In the genomic region with DNA sequence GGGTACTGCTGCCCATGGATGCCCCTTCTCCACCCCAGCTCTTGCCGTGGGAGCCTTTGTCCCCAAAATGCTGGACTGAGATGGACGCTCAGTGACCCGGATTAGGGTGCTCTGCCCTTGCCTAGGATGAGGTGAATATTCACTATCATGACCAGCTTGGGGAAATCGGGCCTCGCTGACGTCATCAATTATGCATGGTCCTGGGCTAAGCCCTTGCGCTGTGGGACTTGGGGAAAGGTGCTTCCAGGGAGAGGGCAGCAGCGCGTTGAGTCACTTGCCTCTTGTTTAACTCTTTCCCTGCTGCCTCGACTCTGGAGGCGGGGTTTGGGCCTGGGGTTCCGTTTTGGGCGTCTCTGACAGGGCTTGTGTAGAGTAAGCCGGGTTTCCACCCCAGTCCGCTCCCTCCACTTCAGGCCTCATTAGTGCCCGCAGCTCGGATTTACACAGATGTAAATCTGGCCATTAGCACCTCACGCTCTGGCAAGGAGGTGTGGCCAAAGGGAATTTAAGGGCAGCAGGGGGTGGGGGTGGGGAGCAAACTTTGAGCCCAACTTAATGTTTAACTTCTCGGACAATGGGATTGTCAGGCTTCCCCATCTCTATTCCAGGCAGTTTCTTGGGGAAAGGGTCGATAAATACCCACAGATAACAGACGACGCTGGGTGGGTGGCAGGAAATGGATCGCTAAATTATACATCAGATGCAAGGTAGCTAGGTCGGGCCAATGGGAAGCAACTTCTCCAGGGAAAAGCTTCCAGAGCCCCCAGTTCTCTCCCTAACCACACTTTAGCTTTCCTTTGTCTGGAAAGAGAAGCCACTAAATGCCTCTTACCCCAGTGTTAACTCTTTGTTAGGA, we compare ENCODE assay signal across 1 cellular context.
TF ChIP-seq lines count a peak whose summit lies in the region.

No MANE protein-coding gene starts in this region.

TF ChIP-seq in WTC11, 78 proteins besides CTCF, POLR2A, EP300 and RAD21 (continued from another document):
- TF ChIP-seq ETV6 (CRISPR knock-in tag; IDR thresholded peaks at IDR 0.05), result no peak
- TF ChIP-seq OVOL2 (CRISPR knock-in tag; IDR thresholded peaks at IDR 0.05; ENCODE audit: borderline replicate concordance), result no peak
- TF ChIP-seq FOXK1 (CRISPR knock-in tag; IDR thresholded peaks at IDR 0.05), result 0 out of 2 replicates have a peak, but pooled peaks have one; percentile 22
- TF ChIP-seq, protein P1, sequence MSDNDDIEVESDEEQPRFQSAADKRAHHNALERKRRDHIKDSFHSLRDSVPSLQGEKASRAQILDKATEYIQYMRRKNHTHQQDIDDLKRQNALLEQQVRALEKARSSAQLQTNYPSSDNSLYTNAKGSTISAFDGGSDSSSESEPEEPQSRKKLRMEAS (CRISPR knock-in tag; IDR thresholded peaks at IDR 0.05), result no peak
- no peak for TF ChIP-seq IRF2 (CRISPR knock-in tag; IDR thresholded peaks at IDR 0.05; ENCODE audit: borderline replicate concordance, low read depth)
- TF ChIP-seq EMX1 (CRISPR knock-in tag; IDR thresholded peaks at IDR 0.05), result no peak
- TF ChIP-seq MYBL2 (CRISPR knock-in tag; IDR thresholded peaks at IDR 0.05), result no peak
- no peak for TF ChIP-seq GTF2I (CRISPR knock-in tag; conservative IDR thresholded peaks at IDR 0.05)
- TF ChIP-seq, protein P2, sequence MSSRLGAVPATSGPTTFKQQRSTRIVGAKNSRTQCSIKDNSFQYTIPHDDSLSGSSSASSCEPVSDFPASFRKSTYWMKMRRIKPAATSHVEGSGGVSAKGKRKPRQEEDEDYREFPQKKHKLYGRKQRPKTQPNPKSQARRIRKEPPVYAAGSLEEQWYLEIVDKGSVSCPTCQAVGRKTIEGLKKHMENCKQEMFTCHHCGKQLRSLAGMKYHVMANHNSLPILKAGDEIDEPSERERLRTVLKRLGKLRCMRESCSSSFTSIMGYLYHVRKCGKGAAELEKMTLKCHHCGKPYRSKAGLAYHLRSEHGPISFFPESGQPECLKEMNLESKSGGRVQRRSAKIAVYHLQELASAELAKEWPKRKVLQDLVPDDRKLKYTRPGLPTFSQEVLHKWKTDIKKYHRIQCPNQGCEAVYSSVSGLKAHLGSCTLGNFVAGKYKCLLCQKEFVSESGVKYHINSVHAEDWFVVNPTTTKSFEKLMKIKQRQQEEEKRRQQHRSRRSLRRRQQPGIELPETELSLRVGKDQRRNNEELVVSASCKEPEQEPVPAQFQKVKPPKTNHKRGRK (CRISPR knock-in tag; IDR thresholded peaks at IDR 0.05; ENCODE audit: borderline replicate concordance), result no peak
- no peak for TF ChIP-seq JAZF1 (CRISPR knock-in tag; IDR thresholded peaks at IDR 0.05)
- TF ChIP-seq, protein P3, sequence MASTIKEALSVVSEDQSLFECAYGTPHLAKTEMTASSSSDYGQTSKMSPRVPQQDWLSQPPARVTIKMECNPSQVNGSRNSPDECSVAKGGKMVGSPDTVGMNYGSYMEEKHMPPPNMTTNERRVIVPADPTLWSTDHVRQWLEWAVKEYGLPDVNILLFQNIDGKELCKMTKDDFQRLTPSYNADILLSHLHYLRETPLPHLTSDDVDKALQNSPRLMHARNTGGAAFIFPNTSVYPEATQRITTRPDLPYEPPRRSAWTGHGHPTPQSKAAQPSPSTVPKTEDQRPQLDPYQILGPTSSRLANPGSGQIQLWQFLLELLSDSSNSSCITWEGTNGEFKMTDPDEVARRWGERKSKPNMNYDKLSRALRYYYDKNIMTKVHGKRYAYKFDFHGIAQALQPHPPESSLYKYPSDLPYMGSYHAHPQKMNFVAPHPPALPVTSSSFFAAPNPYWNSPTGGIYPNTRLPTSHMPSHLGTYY (CRISPR knock-in tag; IDR thresholded peaks at IDR 0.05), result no peak
